Comparison of ENCODE assay signal across 8 cellular contexts in the genomic region with DNA sequence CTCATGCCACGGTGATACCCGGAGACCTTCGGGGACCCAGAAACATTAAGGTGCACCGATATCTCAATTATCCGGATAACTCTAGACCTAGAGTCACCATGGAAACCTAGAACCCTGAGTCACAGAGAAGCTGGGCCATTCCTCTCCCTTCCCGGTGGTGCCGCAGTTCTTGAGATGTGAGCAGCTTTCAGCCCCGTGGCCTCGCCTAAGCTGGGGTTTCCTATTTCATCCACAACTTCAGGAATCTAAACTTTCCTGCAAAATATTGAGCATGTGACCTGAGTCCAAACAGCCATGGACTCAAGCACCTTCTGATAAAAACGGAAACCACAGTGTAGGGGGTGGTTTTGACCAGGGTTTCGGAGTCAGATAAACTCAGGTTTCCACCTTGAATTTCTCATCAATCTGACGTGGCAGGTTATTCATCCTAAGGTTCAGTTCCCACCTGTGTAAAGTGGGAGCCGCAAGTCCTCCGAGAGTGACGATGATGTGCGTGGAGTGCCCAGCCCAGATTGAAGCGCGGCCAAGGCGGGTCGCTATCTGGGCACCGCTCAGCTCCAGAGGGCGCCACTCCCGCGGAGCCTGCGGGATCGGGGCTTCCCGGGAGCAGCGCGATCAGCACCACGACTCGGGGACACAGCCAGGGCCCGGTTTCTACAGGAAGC. TPM values are rescaled to one million over a fixed set of nuclear protein-coding genes. Genes with fewer than 3 reads are reported as not detected.
DNase-seq lines count a peak whose midpoint lies in the region; ATAC-seq, FAIRE-seq and TF ChIP-seq lines count a peak whose summit lies in the region.

No MANE protein-coding gene starts in this region.

- FAIRE-seq in endothelial cell of umbilical vein (lab: Jason Lieb, UNC), result peak; percentile 86

- 25 to 33% methylated on average over 23 to 29 of the region's 32 CpGs for WGBS in mesodermal cell (ENCODE audit: insufficient coverage in 2 of 2), 2 experiments

- H3K27me3 Mint-ChIP-seq in Calu3 (ENCODE audit: unreplicated experiment), result no peaks in the 10 kb centered on the region
- no peaks in the 10 kb centered on the region for H3K27me3 Mint-ChIP-seq in stimulated activated naive CD8-positive, alpha-beta T cell treated with anti-CD3 and anti-CD28 coated beads, Interleukin-15, Interleukin-2, amounts not matched to agents 100 ng/mL and 50 ng/mL, for 24 hours

- H3K4me3 Mint-ChIP-seq in Calu3 (ENCODE audit: low read depth, unreplicated experiment), result peak overlapping the region; percentile 85
- peak overlapping the region; percentile 92 for H3K4me3 Mint-ChIP-seq in stimulated activated naive CD8-positive, alpha-beta T cell treated with anti-CD3 and anti-CD28 coated beads, Interleukin-15, Interleukin-2, amounts not matched to agents 100 ng/mL and 50 ng/mL, for 24 hours

- TF ChIP-seq POLR2A in endothelial cell of umbilical vein (IDR thresholded peaks at IDR 0.05; ENCODE audit: low read depth, low read length), result no peak

- no peaks in the 10 kb centered on the region for H3K36me3 ChIP-seq in endothelial cell of umbilical vein (ENCODE audit: control insufficient read depth in 2 of 2, extremely low read depth in 1 of 2, insufficient read depth in 2 of 2, low read length in 2 of 2)
- peaks cover 6% of the 10 kb centered on the region for H3K36me3 ChIP-seq in mesodermal cell (ENCODE audit: control insufficient read depth, insufficient read depth, low read length)

- peaks cover 66% of the 10 kb centered on the region for H3K36me3 Mint-ChIP-seq in Calu3 (ENCODE audit: insufficient read depth, unreplicated experiment)
- peaks cover 25% of the 10 kb centered on the region for H3K36me3 Mint-ChIP-seq in stimulated activated naive CD8-positive, alpha-beta T cell treated with anti-CD3 and anti-CD28 coated beads, Interleukin-15, Interleukin-2, amounts not matched to agents 100 ng/mL and 50 ng/mL, for 24 hours (ENCODE audit: low read depth)

- ATAC-seq in GM21723 (IDR thresholded peaks at IDR 0.05; ENCODE audit: unreplicated experiment), result peak; percentile 32

- peak overlapping the region; percentile 43 for H2AFZ ChIP-seq in endothelial cell of umbilical vein (ENCODE audit: low read depth, low read length)

- CTCF ChIA-PET in Calu3 (lab: Charles Lee), result interaction anchor here (0.6 to 1.4 kb wide), 3 partner anchors 15 to 163 kb away, joined by 4 to 6 read pairs (median 5); no protein-coding TSS in a partner anchor
- CTCF ChIA-PET in endothelial cell of umbilical vein (lab: Charles Lee), result interaction anchor here (0.6 to 3.2 kb wide), 12 partner anchors 9 to 333 kb away, joined by 3 to 16 read pairs (median 4); no protein-coding TSS in a partner anchor

- H3K9me3 ChIP-seq in endothelial cell of umbilical vein (replicated peaks; ENCODE audit: control insufficient read depth, insufficient read depth, low read length) (no peaks in the 10 kb centered on the region), mesodermal cell (ENCODE audit: control insufficient read depth, low read length) (no peaks in the 10 kb centered on the region)

- H3K4me3 ChIP-seq in endothelial cell of umbilical vein (replicated peaks in 1 of 3; ENCODE audit: insufficient read depth in 1 of 3, low read depth in 1 of 3, low read length in 3 of 3) (peak overlapping the region; percentile 48 to 98 (median 97)), mesodermal cell (ENCODE audit: extremely low read depth, insufficient read depth, low read length, poor library complexity, severe bottlenecking) (peak overlapping the region; percentile 79)

- peaks cover 3% of the 10 kb centered on the region for H4K20me1 ChIP-seq in endothelial cell of umbilical vein (replicated peaks; ENCODE audit: control insufficient read depth, extremely low read depth, insufficient read depth, low read length)

- H3K4me1 Mint-ChIP-seq in Calu3 (ENCODE audit: low read depth, unreplicated experiment), result peaks cover 47% of the 10 kb centered on the region
- H3K4me1 Mint-ChIP-seq in stimulated activated naive CD8-positive, alpha-beta T cell treated with anti-CD3 and anti-CD28 coated beads, Interleukin-15, Interleukin-2, amounts not matched to agents 100 ng/mL and 50 ng/mL, for 24 hours (ENCODE audit: low read depth), result peaks cover 40% of the 10 kb centered on the region

- H3K9me3 Mint-ChIP-seq in Calu3 (ENCODE audit: low read depth, unreplicated experiment), result no peaks in the 10 kb centered on the region
- no peaks in the 10 kb centered on the region for H3K9me3 Mint-ChIP-seq in stimulated activated naive CD8-positive, alpha-beta T cell treated with anti-CD3 and anti-CD28 coated beads, Interleukin-15, Interleukin-2, amounts not matched to agents 100 ng/mL and 50 ng/mL, for 24 hours

- dilution Hi-C loops in endothelial cell of umbilical vein (cut with MboI; ENCODE audit: extremely low pct_ligation_motif_present, low sequenced_read_pairs), result no loop called here

- H3K27ac ChIP-seq in endothelial cell of umbilical vein (ENCODE audit: insufficient read depth, low read depth, low read length), result peak overlapping the region; percentile 38
- H3K27ac ChIP-seq in mesodermal cell (ENCODE audit: low read depth, low read length, severe bottlenecking), result peak overlapping the region; percentile 65

- peaks cover 39% of the 10 kb centered on the region for H3K79me2 ChIP-seq in endothelial cell of umbilical vein (ENCODE audit: control insufficient read depth, insufficient read depth, low read length)

- H3K27me3 ChIP-seq in endothelial cell of umbilical vein (ENCODE audit: control insufficient read depth in 2 of 2, insufficient read depth in 2 of 2, low read length in 2 of 2), result no peaks in the 10 kb centered on the region

- DNase-seq in Calu3, result peak; percentile 74
- peak; percentile 32 to 59 for DNase-seq in NCI-H1930 (lab: John Stamatoyannopoulos, UW)
- DNase-seq in activated CD4-positive, alpha-beta T cell treated with anti-CD3 and anti-CD28 coated beads, Interleukin-2, amount 50 U/mL, for 4 hours, result peak; percentile 4 to 10
- DNase-seq in endothelial cell of umbilical vein (ENCODE audit: low read depth, low spot score), result peak; percentile 72
- no peak for DNase-seq in foreskin melanocyte

- intact Hi-C loops in Calu3 (cut with micrococcal nuclease; ENCODE audit: unreplicated experiment) (no loop called here), endothelial cell of umbilical vein (cut with micrococcal nuclease) (loop anchor here (1.0 to 5.0 kb wide), 6 partner anchors 32 to 322 kb away; no protein-coding TSS in a partner anchor)

- TSS peak; percentile 71 for BruUV-seq in Calu3 (replicated peaks; lab: Mats Ljungman, UMichigan)
- BruUV-seq in endothelial cell of umbilical vein (replicated peaks; lab: Mats Ljungman, UMichigan), result TSS peak; percentile 23

- H3K9me1 ChIP-seq in endothelial cell of umbilical vein (replicated peaks; ENCODE audit: control insufficient read depth, extremely low read depth, insufficient read depth, low read length), result no peaks in the 10 kb centered on the region

- TF ChIP-seq CTCF in Calu3 (IDR thresholded peaks at IDR 0.05; ENCODE audit: unreplicated experiment), result no peak
- peak; percentile 38 to 70 for TF ChIP-seq CTCF in endothelial cell of umbilical vein (IDR thresholded peaks at IDR 0.05; ENCODE audit: extremely low read depth in 1 of 2, insufficient read depth in 1 of 2, low read depth in 1 of 2, low read length in 2 of 2)

- peak overlapping the region; percentile 89 for H3K9ac ChIP-seq in endothelial cell of umbilical vein (replicated peaks; ENCODE audit: extremely low read depth, insufficient read depth, low read length)

- peak overlapping the region; percentile 80 for H3K4me2 ChIP-seq in endothelial cell of umbilical vein (ENCODE audit: insufficient read depth, low read length)

- H3K4me1 ChIP-seq in endothelial cell of umbilical vein (ENCODE audit: control insufficient read depth, extremely low read depth, insufficient read depth, low read length) (peaks cover 29% of the 10 kb centered on the region), mesodermal cell (ENCODE audit: control insufficient read depth, insufficient read depth, low read length, poor library complexity, severe bottlenecking) (peaks cover 5% of the 10 kb centered on the region)

- POLR2A ChIA-PET in endothelial cell of umbilical vein (lab: Charles Lee), result interaction anchor here (0.6 to 1.4 kb wide), 2 partner anchors 175 to 379 kb away, joined by 3 to 4 read pairs; a partner anchor contains a TSS

- peak overlapping the region; percentile 98 for H3K27ac Mint-ChIP-seq in Calu3 (ENCODE audit: unreplicated experiment)
- peak overlapping the region; percentile 82 for H3K27ac Mint-ChIP-seq in stimulated activated naive CD8-positive, alpha-beta T cell treated with anti-CD3 and anti-CD28 coated beads, Interleukin-15, Interleukin-2, amounts not matched to agents 100 ng/mL and 50 ng/mL, for 24 hours

TF ChIP-seq in endothelial cell of umbilical vein, 7 proteins besides CTCF, POLR2A, EP300 and RAD21:
- TF ChIP-seq JUN (IDR thresholded peaks at IDR 0.05; ENCODE audit: borderline replicate concordance, insufficient read depth, insufficient read length, low read depth) (no peak), POLR2AphosphoS5 (IDR thresholded peaks at IDR 0.05; ENCODE audit: insufficient read depth, low read depth, low read length) (peak; percentile 0), FOS (IDR thresholded peaks at IDR 0.05; ENCODE audit: borderline replicate concordance, insufficient read depth, low read length) (peak; percentile 7)
TF ChIP-seq in endothelial cell of umbilical vein: peak in this region for 2.

RNA-seq across cellular contexts. Expression of a gene that starts 1.0 kb away (rescaled TPM):
- total RNA-seq in Calu3 (2022), result 49.9 and 63.3 TPM in 2 replicates
- total RNA-seq in endothelial cell of umbilical vein, result 42.1 and 54.5 TPM in 2 replicates
- 14.3 and 16.3 TPM in 2 replicates for polyA plus RNA-seq in endothelial cell of umbilical vein
- polyA plus RNA-seq in endothelial cell of umbilical vein (2011; cell fraction: cytosol; rRNA removed), result 19.5 and 21.1 TPM in 2 replicates
- 38.9 and 39.4 TPM in 2 replicates for polyA plus RNA-seq in endothelial cell of umbilical vein (2011; cell fraction: nucleus; rRNA removed)
- polyA plus RNA-seq in endothelial cell of umbilical vein (2012), result 21.6 and 28.1 TPM in 2 replicates
- polyA minus RNA-seq in endothelial cell of umbilical vein, result 22.2 and 22.3 TPM in 2 replicates
- 22.4 TPM for polyA minus RNA-seq in endothelial cell of umbilical vein (2011; cell fraction: cytosol; rRNA and poly(A)+ RNA removed)
- 17.9 and 19.1 TPM in 2 replicates for polyA minus RNA-seq in endothelial cell of umbilical vein (2011; cell fraction: nucleus; rRNA and poly(A)+ RNA removed)
- 22.4 TPM for polyA plus RNA-seq in mesodermal cell (2013, experiment 1 of 2)
- 20.2 TPM for polyA plus RNA-seq in mesodermal cell (2013, experiment 2 of 2)
